ENCODE assay signal across 12 cellular contexts in genomic region chr1:101162300-101162699, GRCh38.
"Had no signal": no experiment of that assay in that cellular context is flagged by ENCODE, and none has a peak within 500 bp of the region (broad histone marks: within the 10 kb centered on the region; RNA-seq: fewer than 3 reads in every experiment).

No MANE protein-coding gene starts in this region.

- H3K27me3 ChIP-seq: foreskin keratinocyte, left lung, neutrophil had no signal

- ATAC-seq: effector memory CD8-positive, alpha-beta T cell; foreskin keratinocyte; left lung; natural killer cell had no signal

- DNase-seq: activated B cell treated with CpG ODN at 0.5 μM for 24 hours; activated CD4-positive, alpha-beta memory T cell treated with anti-CD3 and anti-CD28 coated beads for 36 hours; activated CD4-positive, alpha-beta T cell treated with anti-CD3 and anti-CD28 coated beads for 4 hours; activated gamma-delta T cell treated with Interleukin-2 at 50 U/mL for 16 hours; activated T-cell treated with anti-CD3 and anti-CD28 coated beads for 4 hours; effector memory CD8-positive, alpha-beta T cell; foreskin keratinocyte; kidney; left lung; natural killer cell had no signal

- H3K4me3 ChIP-seq: left lung, SK-N-MC had no signal

- H3K9me3 ChIP-seq: left lung, neutrophil had no signal

- H3K36me3 ChIP-seq: left lung, neutrophil had no signal

- H3K4me1 ChIP-seq: foreskin keratinocyte had no signal

- H3K27ac ChIP-seq: foreskin keratinocyte, neutrophil, SK-N-MC had no signal
